1 cellular context compared by ENCODE assay signal in the genomic region with DNA sequence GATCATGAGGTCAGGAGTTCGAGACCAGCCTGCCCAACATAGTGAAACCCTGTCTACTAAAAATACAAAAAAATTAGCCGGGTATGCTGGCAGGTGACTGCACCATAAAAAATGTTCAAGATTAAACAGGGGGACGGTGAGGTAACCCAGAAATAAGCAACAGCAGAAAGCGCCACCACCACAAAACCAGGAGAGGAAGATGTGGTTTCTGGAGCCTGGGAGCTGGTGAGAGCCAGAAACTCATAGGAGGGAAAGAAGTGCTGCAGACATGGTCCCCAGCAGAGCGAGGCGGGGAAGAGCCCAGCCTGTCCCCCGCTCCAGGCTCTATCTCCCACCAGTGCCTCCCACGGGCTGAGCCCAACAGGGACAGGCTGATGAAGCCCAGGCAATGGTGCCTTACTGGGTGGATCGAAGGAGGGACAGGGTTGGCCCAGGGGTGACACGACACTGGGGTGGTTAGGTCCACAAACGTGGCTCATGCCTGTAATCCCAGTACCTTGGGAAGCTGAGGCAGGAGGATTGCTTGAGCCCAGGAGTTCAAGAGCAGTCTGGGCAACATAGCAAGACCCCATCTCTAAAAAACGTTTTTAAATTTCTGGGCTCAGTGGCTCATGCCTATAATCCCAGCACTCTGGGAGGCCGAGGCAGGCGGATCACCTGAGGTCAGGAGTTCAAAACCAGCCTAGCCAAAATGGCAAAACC.
A peak's percentile ranks its signal among the peaks of the same experiment; 100 is the strongest.
TF ChIP-seq lines count a peak whose summit lies in the region.

No MANE protein-coding gene starts in this region.

TF ChIP-seq in HepG2, 621 proteins besides CTCF, POLR2A, EP300 and RAD21:
- peak; percentile 56 for TF ChIP-seq ZNF121 (CRISPR knock-in tag; IDR thresholded peaks at IDR 0.05)
- TF ChIP-seq DNMT3B (CRISPR knock-in tag; conservative IDR thresholded peaks at IDR 0.05) = no peak
